ENCODE assay signal across 8 cellular contexts in genomic region chr2:144454466-144455287, GRCh38.
DNase-seq lines count a peak whose midpoint lies in the region; ATAC-seq, FAIRE-seq and TF ChIP-seq lines count a peak whose summit lies in the region.

No MANE protein-coding gene starts in this region.

- H3K27ac Mint-ChIP-seq in brain: peak overlapping the region in 4 of 5 experiments; percentile 50 to 76 (median 54)

- H2BK5ac ChIP-seq in neuronal stem cell (ENCODE audit: low read length): no peak overlapping the region

- H3K18ac ChIP-seq in neuronal stem cell (ENCODE audit: low read length): no peak overlapping the region

- no peaks in the 10 kb centered on the region for H3K27me3 ChIP-seq in neuronal stem cell (ENCODE audit: control insufficient read depth in 3 of 3, insufficient read depth in 3 of 3, low read depth in 1 of 3, low read length in 3 of 3)

- H3K4me2 ChIP-seq in neuronal stem cell (ENCODE audit: insufficient read depth, low read length, poor library complexity, severe bottlenecking): no peak overlapping the region

- no peak overlapping the region for H3K4me3 ChIP-seq in neuronal stem cell (ENCODE audit: low read length in 2 of 2)

- no peak overlapping the region for H2BK120ac ChIP-seq in neuronal stem cell (ENCODE audit: low read depth, low read length)

- no peak overlapping the region for H3K23ac ChIP-seq in neuronal stem cell (ENCODE audit: low read depth, low read length, poor library complexity)

- peaks cover 95% of the 10 kb centered on the region for H3K4me1 Mint-ChIP-seq in brain

- no peak overlapping the region for H3K9ac ChIP-seq in neuronal stem cell (ENCODE audit: low read depth, low read length, poor library complexity)

- H3K9me3 Mint-ChIP-seq in brain: no peaks in the 10 kb centered on the region

- TF ChIP-seq CTCF in brain (conservative IDR thresholded peaks at IDR 0.05): no peak

- peaks cover 3% of the 10 kb centered on the region for H3K79me1 ChIP-seq in neuronal stem cell (ENCODE audit: low read depth, low read length)

- peak; percentile 70 for FAIRE-seq in GM18507 (lab: Jason Lieb, UNC)

- no peak overlapping the region for H4K8ac ChIP-seq in neuronal stem cell (ENCODE audit: low read depth, low read length)

- H2AFZ ChIP-seq in neuronal stem cell (ENCODE audit: low read length): no peak overlapping the region

- peaks cover 6% of the 10 kb centered on the region for H3K27me3 Mint-ChIP-seq in brain

- no peak overlapping the region for H2BK15ac ChIP-seq in neuronal stem cell (ENCODE audit: low read length)

- peak; percentile 63 for ATAC-seq in HG02759 (IDR thresholded peaks at IDR 0.05; ENCODE audit: unreplicated experiment)

- H2BK12ac ChIP-seq in neuronal stem cell (ENCODE audit: low read length): no peak overlapping the region

- peaks cover 16 to 65% of the 10 kb centered on the region in 2 donors for H3K4me1 ChIP-seq in neuronal stem cell (ENCODE audit: control insufficient read depth in 2 of 2, insufficient read depth in 1 of 2, low read depth in 1 of 2, low read length in 2 of 2)

- peaks cover 0 to 49% of the 10 kb centered on the region in 2 donors for H3K36me3 ChIP-seq in neuronal stem cell (replicated peaks in 1 of 2; ENCODE audit: control insufficient read depth in 2 of 2, insufficient read depth in 2 of 2, low read length in 2 of 2)

- H3K14ac ChIP-seq in neuronal stem cell (ENCODE audit: low read length): no peak overlapping the region

- DNase-seq in GM18507 (ENCODE audit: extremely low spot score, insufficient read length, low read depth) (no peak), neuronal stem cell (ENCODE audit: low spot score) (no peak), iPS-NIHi11 (ENCODE audit: low spot score) (no peak), NCI-H2107 treated with DMSO at 0.1 percent for 48 hours (lab: John Stamatoyannopoulos, UW; ENCODE audit: unreplicated experiment) (no peak), amygdala (lab: John Stamatoyannopoulos, UW) (no peak)
- DNase-seq in activated CD8-positive, alpha-beta memory T cell treated with anti-CD3 and anti-CD28 coated beads, Interleukin-2, amount 50 U/mL, for 48 hours: no peak

- H3K27ac ChIP-seq in neuronal stem cell (replicated peaks; ENCODE audit: low read length): peak overlapping the region; percentile 21

- H3K9me3 ChIP-seq in neuronal stem cell (replicated peaks in 1 of 2; ENCODE audit: control insufficient read depth in 2 of 2, insufficient read depth in 1 of 2, low read depth in 1 of 2, low read length in 2 of 2): no peaks in the 10 kb centered on the region

- H3K4ac ChIP-seq in neuronal stem cell (ENCODE audit: low read length): no peak overlapping the region

- WGBS in neuronal stem cell (ENCODE audit: extremely low coverage in 2 of 2, insufficient read length in 2 of 2, insufficient replicate concordance in 1 of 2), 2 donors: no CpG with 5 or more reads among the region's 8 CpGs

- H3K4me3 Mint-ChIP-seq in brain: peak overlapping the region; percentile 7 to 53 (median 31)

- no peak overlapping the region for H4K91ac ChIP-seq in neuronal stem cell (ENCODE audit: low read depth, low read length, poor library complexity)

- no peak overlapping the region for H2AK5ac ChIP-seq in neuronal stem cell (ENCODE audit: low read depth, low read length)

- H3K36me3 Mint-ChIP-seq in brain: peaks cover 4% of the 10 kb centered on the region
